In genomic region chr10:79347894-79348639, GRCh38 we compare ENCODE assay signal across 8 cellular contexts. TPM values are rescaled to one million over a fixed set of nuclear protein-coding genes. Genes with fewer than 3 reads are reported as not detected.
DNase-seq lines count a peak whose midpoint lies in the region; ATAC-seq and TF ChIP-seq lines count a peak whose summit lies in the region.

No MANE protein-coding gene starts in this region.

- DNase-seq in NCI-H2107 treated with DMSO at 0.1 percent for 48 hours (lab: John Stamatoyannopoulos, UW; ENCODE audit: unreplicated experiment) (peak; percentile 1), NCI-H2107 (lab: John Stamatoyannopoulos, UW) (no peak), NCI-H146 treated with DMSO at 0.1 percent for 48 hours (lab: John Stamatoyannopoulos, UW; ENCODE audit: unreplicated experiment) (peak; percentile 4), endodermal cell (peak; percentile 80)
- peak; percentile 40 to 64 (median 48) for DNase-seq in activated CD8-positive, alpha-beta memory T cell treated with anti-CD3 and anti-CD28 coated beads for 48 hours (ENCODE audit: low read depth in 2 of 3, low spot score in 2 of 3)
- peak; percentile 84 for DNase-seq in stimulated activated CD8-positive, alpha-beta memory T cell treated with anti-CD3 and anti-CD28 coated beads, Interleukin-4, amount 100 ng/mL, for 48 hours

- no peak overlapping the region for H3K27ac Mint-ChIP-seq in endodermal cell

- H3K27me3 ChIP-seq in endodermal cell (ENCODE audit: control insufficient read depth, insufficient read depth, low read length, poor library complexity, severe bottlenecking) = no peaks in the 10 kb centered on the region
- no peaks in the 10 kb centered on the region for H3K27me3 ChIP-seq in mucosa of rectum (ENCODE audit: control insufficient read depth in 2 of 2, insufficient read depth in 2 of 2, low read length in 2 of 2)

- peaks cover 20% of the 10 kb centered on the region for H3K4me1 Mint-ChIP-seq in endodermal cell

- peaks cover 10% of the 10 kb centered on the region for H3K27me3 Mint-ChIP-seq in endodermal cell (ENCODE audit: insufficient read depth)

- H3K9me3 Mint-ChIP-seq in endodermal cell = no peaks in the 10 kb centered on the region

- H3K9ac ChIP-seq in endodermal cell (ENCODE audit: extremely low read depth, low read length, poor library complexity, severe bottlenecking) (peak overlapping the region; percentile 81), mucosa of rectum (ENCODE audit: low read depth in 1 of 2, low read length in 2 of 2) (peak overlapping the region; percentile 89 to 90)

- H3K36me3 ChIP-seq in endodermal cell (ENCODE audit: control insufficient read depth, insufficient read depth, low read length) = peaks cover 35% of the 10 kb centered on the region
- peaks cover 32 to 40% of the 10 kb centered on the region in 2 donors for H3K36me3 ChIP-seq in mucosa of rectum (ENCODE audit: control insufficient read depth in 2 of 2, insufficient read depth in 2 of 2, low read length in 2 of 2)

- H3K9me3 ChIP-seq in endodermal cell (ENCODE audit: control insufficient read depth, low read length) (no peaks in the 10 kb centered on the region), mucosa of rectum (ENCODE audit: control insufficient read depth in 2 of 2, low read length in 2 of 2) (no peaks in the 10 kb centered on the region)

- no peak for TF ChIP-seq CTCF in endodermal cell (conservative IDR thresholded peaks at IDR 0.05)

- WGBS in endodermal cell (ENCODE audit: insufficient coverage in 1 of 2, insufficient read length in 1 of 2), 2 experiments = 13 to 21% methylated on average over 18 to 34 of the region's 34 CpGs

- H3K4me3 Mint-ChIP-seq in endodermal cell = peak overlapping the region; percentile 71

- H3K4me1 ChIP-seq in endodermal cell (ENCODE audit: control insufficient read depth, insufficient read depth, low read length) (peaks cover 18% of the 10 kb centered on the region), mucosa of rectum (ENCODE audit: control insufficient read depth in 2 of 2, insufficient read depth in 2 of 2, low read length in 2 of 2) (peaks cover 18 to 22% of the 10 kb centered on the region in 2 donors)

- H3K27ac ChIP-seq in endodermal cell (ENCODE audit: low read depth, low read length) (no peak overlapping the region), mucosa of rectum (ENCODE audit: low read depth in 2 of 2, low read length in 2 of 2) (peak overlapping the region; percentile 87 to 92)

- ATAC-seq in HG02588 (IDR thresholded peaks at IDR 0.05; ENCODE audit: unreplicated experiment) = peak; percentile 71

- H3K4me3 ChIP-seq in endodermal cell (ENCODE audit: low read length) = peak overlapping the region; percentile 84
- H3K4me3 ChIP-seq in mucosa of rectum (ENCODE audit: low read length in 2 of 2) = peak overlapping the region; percentile 79 to 82

- H3K36me3 Mint-ChIP-seq in endodermal cell (ENCODE audit: low read depth) = peaks cover 29% of the 10 kb centered on the region

RNA-seq across cellular contexts. Expression of gene PPIF, which starts 0.8 kb away (rescaled TPM):
- total RNA-seq in endodermal cell = 10 to 100 TPM; 50.4 to 51.0 TPM
- 54.6 TPM for polyA plus RNA-seq in endodermal cell (2013, experiment 1 of 2)
- polyA plus RNA-seq in endodermal cell (2013, experiment 2 of 2) = 46.4 TPM
